Comparison of ENCODE assay signal across 8 cellular contexts in genomic region chr13:114115191-114115671, GRCh38. TPM values are rescaled to one million over a fixed set of nuclear protein-coding genes. Genes with fewer than 3 reads are reported as not detected.
A peak's percentile ranks its signal among the peaks of the same experiment; 100 is the strongest.
DNase-seq lines count a peak whose midpoint lies in the region; ATAC-seq and TF ChIP-seq lines count a peak whose summit lies in the region.

No MANE protein-coding gene starts in this region.

- H3K79me2 ChIP-seq in MM.1S (ENCODE audit: low read length) = peaks cover 75% of the 10 kb centered on the region

- H3K4me2 ChIP-seq in MM.1S (ENCODE audit: low read depth, low read length) = no peak overlapping the region

- H3K27ac Mint-ChIP-seq in naive B cell = peak overlapping the region in 5 of 6 donors; percentile 51 to 95 (median 78)
- no peak overlapping the region for H3K27ac Mint-ChIP-seq in T-helper 2 cell treated with Interferon-gamma antibody and Interleukin-4, amounts not matched to agents 5 μg/mL and 100 μg/mL, for 36 hours

- no peak overlapping the region for H2AFZ ChIP-seq in MM.1S (ENCODE audit: low read length)

- H3K9me2 ChIP-seq in MM.1S (replicated peaks; ENCODE audit: insufficient read depth, low read length) = no peaks in the 10 kb centered on the region

- H3K9me3 Mint-ChIP-seq in naive B cell = no peaks in the 10 kb centered on the region
- H3K9me3 Mint-ChIP-seq in T-helper 2 cell treated with Interferon-gamma antibody and Interleukin-4, amounts not matched to agents 5 μg/mL and 100 μg/mL, for 36 hours = no peaks in the 10 kb centered on the region

- 0 out of 2 replicates have a peak, but pooled peaks cover 4% of the 10 kb centered on the region for H4K20me1 ChIP-seq in MM.1S (ENCODE audit: insufficient read depth, low read length)

- no peaks in the 10 kb centered on the region for H3K27me3 ChIP-seq in effector memory CD4-positive, alpha-beta T cell (replicated peaks; ENCODE audit: control insufficient read depth, insufficient read depth, low read length, poor library complexity, severe bottlenecking)
- no peaks in the 10 kb centered on the region for H3K27me3 ChIP-seq in MM.1S (replicated peaks; ENCODE audit: insufficient read depth, low read length)

- no peak for TF ChIP-seq CTCF in MM.1S (IDR thresholded peaks at IDR 0.05; ENCODE audit: low read length)

- peaks cover 27% of the 10 kb centered on the region for H3F3A ChIP-seq in MM.1S (ENCODE audit: insufficient read depth, low read length)

- no peaks in the 10 kb centered on the region for H3K9me3 ChIP-seq in effector memory CD4-positive, alpha-beta T cell (ENCODE audit: control insufficient read depth, low read length)
- H3K9me3 ChIP-seq in MM.1S (replicated peaks; ENCODE audit: insufficient read depth, low read length) = no peaks in the 10 kb centered on the region

- peaks cover 33 to 60% (median 39%) of the 10 kb centered on the region in 3 donors for H3K4me1 Mint-ChIP-seq in naive B cell
- H3K4me1 Mint-ChIP-seq in T-helper 2 cell treated with Interferon-gamma antibody and Interleukin-4, amounts not matched to agents 5 μg/mL and 100 μg/mL, for 36 hours (ENCODE audit: low read depth) = peaks cover 33% of the 10 kb centered on the region

- H3K27me3 Mint-ChIP-seq in naive B cell = no peaks in the 10 kb centered on the region
- no peaks in the 10 kb centered on the region for H3K27me3 Mint-ChIP-seq in T-helper 2 cell treated with Interferon-gamma antibody and Interleukin-4, amounts not matched to agents 5 μg/mL and 100 μg/mL, for 36 hours (ENCODE audit: low read depth)

- H3K4me3 ChIP-seq in effector memory CD4-positive, alpha-beta T cell (ENCODE audit: insufficient read depth, low read depth, low read length, poor library complexity, severe bottlenecking) = no peak overlapping the region
- no peak overlapping the region for H3K4me3 ChIP-seq in MM.1S (ENCODE audit: low read length)

- peak overlapping the region in 5 of 8 donors; percentile 1 to 57 (median 37) for H3K4me3 Mint-ChIP-seq in naive B cell
- no peak overlapping the region for H3K4me3 Mint-ChIP-seq in T-helper 2 cell treated with Interferon-gamma antibody and Interleukin-4, amounts not matched to agents 5 μg/mL and 100 μg/mL, for 36 hours

- peaks cover 47% of the 10 kb centered on the region for H3K36me3 ChIP-seq in effector memory CD4-positive, alpha-beta T cell (ENCODE audit: control insufficient read depth, insufficient read depth, low read length)
- peaks cover 3% of the 10 kb centered on the region; the same call in 1 of the 2 replicates for H3K36me3 ChIP-seq in MM.1S (replicated peaks; ENCODE audit: insufficient read depth, low read length)

- peak overlapping the region; percentile 25 for H3K27ac ChIP-seq in effector memory CD4-positive, alpha-beta T cell (ENCODE audit: insufficient read depth, low read length, poor library complexity, severe bottlenecking)
- no peak overlapping the region for H3K27ac ChIP-seq in MM.1S (ENCODE audit: low read length)

- peak in 1 of 2 donors; percentile 20 for ATAC-seq in naive B cell (ENCODE audit: low read depth in 2 of 2)

- peak; percentile 29 for DNase-seq in stimulated activated naive CD4-positive, alpha-beta T cell treated with Interleukin-2 at 50 U/mL for 16 hours (lab: John Stamatoyannopoulos, UW)
- no peak for DNase-seq in stimulated activated naive CD4-positive, alpha-beta T cell (lab: John Stamatoyannopoulos, UW)
- peak; percentile 83 for DNase-seq in RKO (ENCODE audit: low spot score)
- DNase-seq in effector memory CD4-positive, alpha-beta T cell = no peak
- no peak for DNase-seq in naive B cell
- DNase-seq in T-helper 2 cell treated with Interferon-gamma antibody and Interleukin-4, amounts not matched to agents 5 μg/mL and 100 μg/mL, for 36 hours (ENCODE audit: low spot score) = no peak
- no peak for DNase-seq in NCI-H146 (lab: John Stamatoyannopoulos, UW)
- no peak for DNase-seq in MM.1S

- H3K36me3 Mint-ChIP-seq in naive B cell = no peaks in the 10 kb centered on the region
- H3K36me3 Mint-ChIP-seq in T-helper 2 cell treated with Interferon-gamma antibody and Interleukin-4, amounts not matched to agents 5 μg/mL and 100 μg/mL, for 36 hours (ENCODE audit: low read depth) = peaks cover 34% of the 10 kb centered on the region

- peaks cover 63% of the 10 kb centered on the region for H3K4me1 ChIP-seq in effector memory CD4-positive, alpha-beta T cell (ENCODE audit: control insufficient read depth, insufficient read depth, low read length, poor library complexity, severe bottlenecking)
- H3K4me1 ChIP-seq in MM.1S (ENCODE audit: low read length) = peaks cover 18% of the 10 kb centered on the region

- H3K9ac ChIP-seq in MM.1S (ENCODE audit: low read length) = no peak overlapping the region

RNA-seq across cellular contexts. Expression of gene RASA3, which starts 17.2 kb away (rescaled TPM):
- 10 to 100 TPM; 17.1 to 41.9 (median 28.8) TPM for polyA plus RNA-seq in naive B cell (ENCODE audit: low read depth in 6 of 6)

Comparison
In these comparisons a context has a peak if more than half of its experiments do, and no peak if none do; other contexts are left out.
1. DNase-seq: peak in stimulated activated naive CD4-positive, alpha-beta T cell treated with Interleukin-2 at 50 U/mL for 16 hours (single experiment) and RKO (single experiment); none in stimulated activated naive CD4-positive, alpha-beta T cell (0 of 6), effector memory CD4-positive, alpha-beta T cell (0 of 3), naive B cell (single experiment), T-helper 2 cell treated with Interferon-gamma antibody and Interleukin-4, amounts not matched to agents 5 μg/mL and 100 μg/mL, for 36 hours (single experiment), NCI-H146 (single experiment) and MM.1S (single experiment).